Comparison of ENCODE assay signal across 19 cellular contexts in the genomic region with DNA sequence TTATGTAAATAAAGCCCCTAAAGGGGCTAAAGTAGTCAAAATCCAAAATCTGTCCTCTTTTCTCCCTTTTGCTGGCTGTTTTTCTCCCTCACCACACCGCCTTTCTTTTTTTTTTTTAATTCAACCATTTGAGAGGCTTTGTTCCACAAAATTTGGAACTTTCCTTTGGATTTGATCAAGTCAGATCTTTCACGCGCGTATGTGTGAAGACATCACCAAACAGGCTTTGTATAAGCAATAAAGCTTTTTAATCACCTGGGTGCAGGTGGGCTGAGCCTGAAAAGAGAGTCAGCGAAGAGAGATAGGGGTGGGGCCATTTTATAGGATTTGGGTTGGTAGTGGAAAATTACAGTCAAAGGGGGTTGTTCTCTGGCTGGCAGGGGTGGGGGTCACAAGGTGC. TPM values are rescaled to one million over a fixed set of nuclear protein-coding genes. Genes with fewer than 3 reads are reported as not detected.
"Had no signal": no experiment of that assay in that cellular context is flagged by ENCODE, and none has a peak within 500 bp of the region (broad histone marks: within the 10 kb centered on the region; RNA-seq: fewer than 3 reads in every experiment).

No MANE protein-coding gene starts in this region.

- H3K27ac ChIP-seq: dorsolateral prefrontal cortex, suprapubic skin, upper lobe of left lung had no signal

- H3K4me3 ChIP-seq: suprapubic skin, upper lobe of left lung had no signal

- ATAC-seq: left ventricle myocardium superior; natural killer cell treated with Interleukin-12 subunit alpha and Interleukin-12 subunit beta and Interleukin-15 and Interleukin-18, amount 100 ng/mL, for 72 hours; right cardiac atrium had no signal

- H3K27me3 Mint-ChIP-seq: activated CD4-positive, alpha-beta T cell treated with anti-CD3 and anti-CD28 coated beads, Interleukin-2, amount 10 ng/mL, durations not matched to agents 7 days and 5 days; activated naive CD8-positive, alpha-beta T cell; natural killer cell treated with Interleukin-12 subunit alpha and Interleukin-12 subunit beta and Interleukin-15 and Interleukin-18, amount 100 ng/mL, for 72 hours had no signal

- H3K36me3 ChIP-seq: suprapubic skin, upper lobe of left lung had no signal

- H3K4me3 Mint-ChIP-seq: activated CD4-positive, alpha-beta T cell treated with anti-CD3 and anti-CD28 coated beads, Interleukin-2, amount 10 ng/mL, durations not matched to agents 7 days and 5 days; activated naive CD8-positive, alpha-beta T cell; natural killer cell treated with Interleukin-12 subunit alpha and Interleukin-12 subunit beta and Interleukin-15 and Interleukin-18, amount 100 ng/mL, for 72 hours had no signal

- H3K36me3 Mint-ChIP-seq: activated naive CD8-positive, alpha-beta T cell; natural killer cell treated with Interleukin-12 subunit alpha and Interleukin-12 subunit beta and Interleukin-15 and Interleukin-18, amount 100 ng/mL, for 72 hours had no signal

- H3K27ac Mint-ChIP-seq: activated CD4-positive, alpha-beta T cell treated with anti-CD3 and anti-CD28 coated beads, Interleukin-2, amount 10 ng/mL, durations not matched to agents 7 days and 5 days; activated naive CD8-positive, alpha-beta T cell; natural killer cell treated with Interleukin-12 subunit alpha and Interleukin-12 subunit beta and Interleukin-15 and Interleukin-18, amount 100 ng/mL, for 72 hours; progenitor cell of endocrine pancreas had no signal

- DNase-seq: activated CD4-positive, alpha-beta T cell treated with anti-CD3 and anti-CD28 coated beads, Interleukin-2, amount 10 ng/mL, durations not matched to agents 7 days and 5 days; activated CD8-positive, alpha-beta memory T cell treated with anti-CD3 and anti-CD28 coated beads, Interleukin-2, amount 50 U/mL, for 48 hours; activated gamma-delta T cell treated with Interleukin-2 at 50 U/mL for 16 hours; amniotic stem cell; dorsolateral prefrontal cortex; kidney glomerular epithelial cell; left ventricle myocardium superior; occipital lobe; right cardiac atrium; small intestine; stimulated activated CD4-positive, alpha-beta T cell treated with anti-CD3 and anti-CD28 coated beads, Interleukin-4, amount 100 ng/mL, for 4 hours; stimulated activated naive CD4-positive, alpha-beta T cell treated with Interleukin-2 at 50 U/mL for 16 hours; T-helper 2 cell; upper lobe of left lung had no signal

- H3K27me3 ChIP-seq: dorsolateral prefrontal cortex, suprapubic skin, upper lobe of left lung had no signal

- H3K9me3 Mint-ChIP-seq: activated CD4-positive, alpha-beta T cell treated with anti-CD3 and anti-CD28 coated beads, Interleukin-2, amount 10 ng/mL, durations not matched to agents 7 days and 5 days; natural killer cell treated with Interleukin-12 subunit alpha and Interleukin-12 subunit beta and Interleukin-15 and Interleukin-18, amount 100 ng/mL, for 72 hours had no signal

- H3K9me3 ChIP-seq: suprapubic skin, upper lobe of left lung had no signal

RNA-seq across cellular contexts. Expression of gene HPDL, which starts 5.3 kb away (rescaled TPM):
- total RNA-seq: cardiac septum, left ventricle myocardium superior had no signal
